In the genomic region with DNA sequence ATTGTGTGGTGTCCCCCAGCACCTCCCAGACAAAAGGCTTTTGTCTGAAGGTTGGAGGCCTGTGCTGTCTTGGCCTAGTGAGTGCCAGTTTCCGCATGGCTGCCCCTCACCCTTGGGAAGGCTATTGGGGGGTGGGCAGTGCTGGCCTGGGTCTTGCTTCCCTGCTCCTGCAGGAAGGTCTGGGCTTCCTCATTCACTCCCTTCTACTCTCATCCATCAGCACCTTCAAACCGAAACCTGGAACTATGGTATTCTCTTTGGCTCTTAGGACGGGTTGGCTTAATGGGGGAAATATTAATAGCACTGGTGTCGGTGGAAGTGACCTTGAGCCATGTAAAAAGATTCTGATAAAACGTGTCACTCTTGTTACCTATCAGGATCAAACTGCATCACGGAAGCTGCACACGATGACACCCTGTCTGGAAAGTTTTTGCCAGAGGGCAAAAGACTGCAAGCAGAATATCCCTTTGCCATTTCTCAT, we compare ENCODE assay signal across 1 cellular context.
TF ChIP-seq lines count a peak whose summit lies in the region.

No MANE protein-coding gene starts in this region.

TF ChIP-seq in HepG2, 621 proteins besides CTCF, POLR2A, EP300 and RAD21 (continued from another document):
- TF ChIP-seq, protein P1, sequence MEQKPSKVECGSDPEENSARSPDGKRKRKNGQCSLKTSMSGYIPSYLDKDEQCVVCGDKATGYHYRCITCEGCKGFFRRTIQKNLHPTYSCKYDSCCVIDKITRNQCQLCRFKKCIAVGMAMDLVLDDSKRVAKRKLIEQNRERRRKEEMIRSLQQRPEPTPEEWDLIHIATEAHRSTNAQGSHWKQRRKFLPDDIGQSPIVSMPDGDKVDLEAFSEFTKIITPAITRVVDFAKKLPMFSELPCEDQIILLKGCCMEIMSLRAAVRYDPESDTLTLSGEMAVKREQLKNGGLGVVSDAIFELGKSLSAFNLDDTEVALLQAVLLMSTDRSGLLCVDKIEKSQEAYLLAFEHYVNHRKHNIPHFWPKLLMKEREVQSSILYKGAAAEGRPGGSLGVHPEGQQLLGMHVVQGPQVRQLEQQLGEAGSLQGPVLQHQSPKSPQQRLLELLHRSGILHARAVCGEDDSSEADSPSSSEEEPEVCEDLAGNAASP (CRISPR knock-in tag; IDR thresholded peaks at IDR 0.05; ENCODE audit: borderline replicate concordance), result no peak
- no peak for TF ChIP-seq ATF1 (CRISPR knock-in tag; IDR thresholded peaks at IDR 0.05)
- TF ChIP-seq, protein P2, sequence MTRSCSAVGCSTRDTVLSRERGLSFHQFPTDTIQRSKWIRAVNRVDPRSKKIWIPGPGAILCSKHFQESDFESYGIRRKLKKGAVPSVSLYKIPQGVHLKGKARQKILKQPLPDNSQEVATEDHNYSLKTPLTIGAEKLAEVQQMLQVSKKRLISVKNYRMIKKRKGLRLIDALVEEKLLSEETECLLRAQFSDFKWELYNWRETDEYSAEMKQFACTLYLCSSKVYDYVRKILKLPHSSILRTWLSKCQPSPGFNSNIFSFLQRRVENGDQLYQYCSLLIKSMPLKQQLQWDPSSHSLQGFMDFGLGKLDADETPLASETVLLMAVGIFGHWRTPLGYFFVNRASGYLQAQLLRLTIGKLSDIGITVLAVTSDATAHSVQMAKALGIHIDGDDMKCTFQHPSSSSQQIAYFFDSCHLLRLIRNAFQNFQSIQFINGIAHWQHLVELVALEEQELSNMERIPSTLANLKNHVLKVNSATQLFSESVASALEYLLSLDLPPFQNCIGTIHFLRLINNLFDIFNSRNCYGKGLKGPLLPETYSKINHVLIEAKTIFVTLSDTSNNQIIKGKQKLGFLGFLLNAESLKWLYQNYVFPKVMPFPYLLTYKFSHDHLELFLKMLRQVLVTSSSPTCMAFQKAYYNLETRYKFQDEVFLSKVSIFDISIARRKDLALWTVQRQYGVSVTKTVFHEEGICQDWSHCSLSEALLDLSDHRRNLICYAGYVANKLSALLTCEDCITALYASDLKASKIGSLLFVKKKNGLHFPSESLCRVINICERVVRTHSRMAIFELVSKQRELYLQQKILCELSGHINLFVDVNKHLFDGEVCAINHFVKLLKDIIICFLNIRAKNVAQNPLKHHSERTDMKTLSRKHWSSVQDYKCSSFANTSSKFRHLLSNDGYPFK (CRISPR knock-in tag; IDR thresholded peaks at IDR 0.05; ENCODE audit: borderline replicate concordance), result no peak
- no peak for TF ChIP-seq SIX1 (CRISPR knock-in tag; IDR thresholded peaks at IDR 0.05; ENCODE audit: borderline replicate concordance)
- no peak for TF ChIP-seq REST (IDR thresholded peaks at IDR 0.05; ENCODE audit: borderline replicate concordance in 1 of 2, low read depth in 1 of 2, low read length in 2 of 2)
- TF ChIP-seq, protein P3, sequence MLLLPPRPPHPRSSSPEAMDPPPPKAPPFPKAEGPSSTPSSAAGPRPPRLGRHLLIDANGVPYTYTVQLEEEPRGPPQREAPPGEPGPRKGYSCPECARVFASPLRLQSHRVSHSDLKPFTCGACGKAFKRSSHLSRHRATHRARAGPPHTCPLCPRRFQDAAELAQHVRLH (CRISPR knock-in tag; IDR thresholded peaks at IDR 0.05; ENCODE audit: borderline replicate concordance, low read depth), result no peak
- TF ChIP-seq MNT (IDR thresholded peaks at IDR 0.05), result no peak
- no peak for TF ChIP-seq ZNF790 (CRISPR knock-in tag; IDR thresholded peaks at IDR 0.05; ENCODE audit: borderline replicate concordance)
- TF ChIP-seq ZNF256 (CRISPR knock-in tag; conservative IDR thresholded peaks at IDR 0.05), result no peak
- TF ChIP-seq RBFOX2 (IDR thresholded peaks at IDR 0.05; ENCODE audit: low read depth, low read length), result no peak
- TF ChIP-seq RBM39 (IDR thresholded peaks at IDR 0.05; ENCODE audit: low read depth, low read length, poor library complexity, severe bottlenecking), result no peak
- TF ChIP-seq TRIM24 (CRISPR knock-in tag; IDR thresholded peaks at IDR 0.05), result no peak
- no peak for TF ChIP-seq ZNF883 (CRISPR knock-in tag; IDR thresholded peaks at IDR 0.05; ENCODE audit: not compliant biosample characterization)
